In the genomic region with DNA sequence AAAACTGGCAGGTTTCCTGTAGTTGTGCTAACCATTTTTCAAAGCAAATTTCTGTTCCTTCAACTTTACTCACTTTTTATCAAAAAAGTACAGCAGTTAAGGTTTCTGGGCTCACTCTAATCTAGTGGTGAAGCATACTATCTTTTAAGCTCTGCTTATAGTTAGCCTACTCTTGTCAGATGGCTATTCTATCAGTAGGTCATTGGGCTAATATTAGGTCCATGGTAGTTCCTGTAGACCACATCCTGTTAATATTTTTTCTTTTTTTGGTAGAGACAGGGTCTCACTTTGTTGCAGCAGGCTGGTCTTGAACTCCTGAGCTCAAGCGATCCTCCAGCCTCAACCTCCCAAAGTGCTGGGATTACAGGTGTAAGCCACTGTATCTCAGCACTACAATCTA, we compare ENCODE assay signal across 10 cellular contexts.
"Had no signal": no experiment of that assay in that cellular context is flagged by ENCODE, and none has a peak within 500 bp of the region (broad histone marks: within the 10 kb centered on the region; RNA-seq: fewer than 3 reads in every experiment).

No MANE protein-coding gene starts in this region.

- DNase-seq: GM23248, GOT3, H7, HFFc6, Karpas-422, KBM-7 had no signal

- ATAC-seq: HCT116, HepG2 had no signal

- H3K4me1 ChIP-seq: HAP-1 had no signal

- H3K9me3 ChIP-seq: HAP-1 had no signal

- FAIRE-seq: HepG2 had no signal

- H3K4me3 ChIP-seq: GM23248, HAP-1 had no signal

- H3K4me2 ChIP-seq: KMS-11 had no signal

- H3K27ac ChIP-seq: GM23248, KMS-11 had no signal
